Comparison of ENCODE assay signal across 21 cellular contexts in the genomic region with DNA sequence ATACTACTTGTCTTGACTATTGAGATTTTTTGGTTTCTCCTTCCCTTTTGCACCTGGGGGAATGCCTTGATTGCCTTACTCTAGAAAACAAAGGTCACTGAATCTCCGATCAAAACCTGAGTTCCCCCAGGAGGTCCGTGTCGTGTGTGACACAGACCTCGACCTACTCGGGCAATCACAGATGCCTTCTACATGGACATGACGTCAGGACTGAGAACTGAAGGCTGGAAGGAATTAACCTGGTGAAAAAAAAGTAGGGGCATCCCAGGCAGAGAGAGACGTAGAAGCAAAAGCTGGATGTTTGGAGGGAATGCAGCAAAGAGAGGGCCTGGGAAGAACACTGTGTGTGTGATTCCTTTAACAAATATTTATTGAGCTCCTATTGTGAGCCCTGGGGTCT.
DNase-seq lines count a peak whose midpoint lies in the region; ATAC-seq, FAIRE-seq and TF ChIP-seq lines count a peak whose summit lies in the region.
"Had no signal": no experiment of that assay in that cellular context is flagged by ENCODE, and none has a peak within 500 bp of the region (broad histone marks: within the 10 kb centered on the region; RNA-seq: fewer than 3 reads in every experiment).

No MANE protein-coding gene starts in this region.

- DNase-seq in HepG2 (ENCODE audit: low spot score) (no peak), right lobe of liver (no peak), glutamatergic neuron (no peak), retina (peak; percentile 47)
- DNase-seq: AML-193; Caco-2; Calu3; CD4-positive, alpha-beta T cell; CD8-positive, alpha-beta T cell; DMS79 treated with DMSO at 0.1 percent for 48 hours; GF-D8 had no signal

- H3K27me3 ChIP-seq in HepG2 (ENCODE audit: control insufficient read depth in 1 of 2, insufficient read depth in 2 of 2, low read length in 2 of 2): peaks cover 0 to 10% of the 10 kb centered on the region in 2 experiments; a peak in 1 of 5 replicates
- H3K27me3 ChIP-seq in right lobe of liver: no peaks in the 10 kb centered on the region

- TF ChIP-seq CTCF in HepG2 (CRISPR knock-in tag; IDR thresholded peaks at IDR 0.05): no peak
- no peak for TF ChIP-seq CTCF in right lobe of liver (IDR thresholded peaks at IDR 0.05)
- TF ChIP-seq CTCF in glutamatergic neuron (IDR thresholded peaks at IDR 0.05; ENCODE audit: partially characterized antibody, unreplicated experiment): no peak

- H4K20me1 ChIP-seq in HepG2 (ENCODE audit: insufficient read depth, low read length): no peaks in the 10 kb centered on the region

- TF ChIP-seq RAD21 in HepG2 (CRISPR knock-in tag; IDR thresholded peaks at IDR 0.05): no peak

- no peak for ATAC-seq in HepG2
- ATAC-seq in right lobe of liver: no peak
- ATAC-seq in HG03521 (IDR thresholded peaks at IDR 0.05; ENCODE audit: unreplicated experiment): no peak
- ATAC-seq in HG02973 (IDR thresholded peaks at IDR 0.05; ENCODE audit: unreplicated experiment): no peak
- ATAC-seq: A549; CD8-positive, alpha-beta T cell had no signal

- POLR2A ChIA-PET in HepG2 (lab: Yijun Ruan, JAX): no interaction called here

- no peak overlapping the region for H3K4me2 ChIP-seq in HepG2 (ENCODE audit: low read depth, low read length)
- H3K4me2 ChIP-seq: A549 had no signal

- H3K9me3 Mint-ChIP-seq in glutamatergic neuron (ENCODE audit: unreplicated experiment): peaks cover 5% of the 10 kb centered on the region
- H3K9me3 Mint-ChIP-seq: CD4-positive, alpha-beta T cell had no signal

- H3K36me3 ChIP-seq in HepG2 (replicated peaks in 1 of 2; ENCODE audit: control insufficient read depth in 1 of 2, insufficient read depth in 2 of 2, low read length in 2 of 2): no peaks in the 10 kb centered on the region
- no peaks in the 10 kb centered on the region for H3K36me3 ChIP-seq in right lobe of liver

- H3K27ac ChIP-seq in HepG2 (ENCODE audit: extremely low read length, insufficient read depth, low read length) (no peak overlapping the region), right lobe of liver (no peak overlapping the region)
- H3K27ac ChIP-seq: 22Rv1, A549, C4-2B had no signal

- H3K9ac ChIP-seq in HepG2 (ENCODE audit: insufficient read depth, low read depth, low read length): no peak overlapping the region

- H3K79me2 ChIP-seq in HepG2 (ENCODE audit: insufficient read depth, low read length): no peaks in the 10 kb centered on the region

- H3K36me3 Mint-ChIP-seq in glutamatergic neuron (ENCODE audit: unreplicated experiment): no peaks in the 10 kb centered on the region
- H3K36me3 Mint-ChIP-seq: CD8-positive, alpha-beta T cell had no signal

- TF ChIP-seq POLR2A in HepG2 (IDR thresholded peaks at IDR 0.05; ENCODE audit: insufficient read depth in 1 of 2, low read depth in 2 of 2, low read length in 2 of 2): no peak
- TF ChIP-seq POLR2A in right lobe of liver (IDR thresholded peaks at IDR 0.05): no peak

- WGBS in HepG2 (ENCODE audit: low lambda C conversion rate): 4% methylated on average over 7 of the region's 7 CpGs
- WGBS in right lobe of liver (ENCODE audit: insufficient coverage, low coverage, low lambda C conversion rate, missing lambda C conversion rate): 32% methylated on average over 7 of the region's 7 CpGs

- no TSS peak for BruUV-seq in HepG2 (replicated peaks; lab: Mats Ljungman, UMichigan)

- intact Hi-C loops in HepG2 (cut with micrococcal nuclease; ENCODE audit: unreplicated experiment) (no loop called here), right lobe of liver (cut with DNase I) (no loop called here)

- CTCF ChIA-PET in HepG2 (lab: Yijun Ruan, JAX; ENCODE audit: low intra/inter-chr PET ratio, low total read pairs): no interaction called here

- H3K4me1 Mint-ChIP-seq in glutamatergic neuron (ENCODE audit: low read depth, unreplicated experiment): peaks cover 27% of the 10 kb centered on the region
- H3K4me1 Mint-ChIP-seq: B cell had no signal

- H3K4me1 ChIP-seq in HepG2 (ENCODE audit: insufficient read depth, low read length) (no peaks in the 10 kb centered on the region), right lobe of liver (no peaks in the 10 kb centered on the region)
- H3K4me1 ChIP-seq: A549, Caco-2 had no signal

- H3K4me3 ChIP-seq in HepG2 (replicated peaks in 1 of 3; ENCODE audit: insufficient read depth in 1 of 3, low read depth in 2 of 3, low read length in 3 of 3): no peak overlapping the region
- H3K4me3 ChIP-seq in right lobe of liver: no peak overlapping the region
- H3K4me3 ChIP-seq: A549 had no signal

- peak overlapping the region; percentile 88 for H3K27ac Mint-ChIP-seq in glutamatergic neuron (ENCODE audit: unreplicated experiment)
- H3K27ac Mint-ChIP-seq: B cell; CD4-positive, alpha-beta T cell; CD8-positive, alpha-beta T cell had no signal

- H3K9me3 ChIP-seq in HepG2 (ENCODE audit: low read length) (no peaks in the 10 kb centered on the region), right lobe of liver (no peaks in the 10 kb centered on the region)
- H3K9me3 ChIP-seq: A549, Caco-2 had no signal

- peak overlapping the region; percentile 56 for H3K4me3 Mint-ChIP-seq in glutamatergic neuron (ENCODE audit: unreplicated experiment)
- H3K4me3 Mint-ChIP-seq: B cell; CD4-positive, alpha-beta T cell; CD8-positive, alpha-beta T cell had no signal

- in situ Hi-C loops in HepG2 (cut with HindIII; ENCODE audit: extremely low pct_ligation_motif_present, low pct_unique_long_range_greater_than_20kb): no loop called here

- FAIRE-seq in HepG2 (lab: Jason Lieb, UNC): no peak
- FAIRE-seq: A549, D721Med, G401.6, GM12891, GM19239 had no signal

- H3K27me3 Mint-ChIP-seq in glutamatergic neuron (ENCODE audit: unreplicated experiment): peaks cover 2% of the 10 kb centered on the region

- TF ChIP-seq EP300 in HepG2 (IDR thresholded peaks at IDR 0.05; ENCODE audit: low read depth in 2 of 2, low read length in 2 of 2) (no peak), HepG2 (CRISPR knock-in tag; IDR thresholded peaks at IDR 0.05; ENCODE audit: borderline replicate concordance) (no peak)

- no peak overlapping the region for H2AFZ ChIP-seq in HepG2 (ENCODE audit: low read length)

TF ChIP-seq in HepG2, 621 proteins besides CTCF, POLR2A, EP300 and RAD21:
- no peak for TF ChIP-seq ZNF782 (CRISPR knock-in tag; IDR thresholded peaks at IDR 0.05; ENCODE audit: borderline replicate concordance)
- peak; percentile 83 for TF ChIP-seq CREB1 (IDR thresholded peaks at IDR 0.05)
- TF ChIP-seq CREB1 (CRISPR knock-in tag; IDR thresholded peaks at IDR 0.05): no peak
- no peak for TF ChIP-seq ZNF572 (CRISPR knock-in tag; IDR thresholded peaks at IDR 0.05)
- TF ChIP-seq CBX2 (IDR thresholded peaks at IDR 0.05; ENCODE audit: low read depth, low read length): no peak
- TF ChIP-seq CBX2 (CRISPR knock-in tag; IDR thresholded peaks at IDR 0.05; ENCODE audit: low read depth): no peak
TF ChIP-seq in HepG2: peak in this region for 1.
